ENCODE assay signal across 2 cellular contexts in the genomic region with DNA sequence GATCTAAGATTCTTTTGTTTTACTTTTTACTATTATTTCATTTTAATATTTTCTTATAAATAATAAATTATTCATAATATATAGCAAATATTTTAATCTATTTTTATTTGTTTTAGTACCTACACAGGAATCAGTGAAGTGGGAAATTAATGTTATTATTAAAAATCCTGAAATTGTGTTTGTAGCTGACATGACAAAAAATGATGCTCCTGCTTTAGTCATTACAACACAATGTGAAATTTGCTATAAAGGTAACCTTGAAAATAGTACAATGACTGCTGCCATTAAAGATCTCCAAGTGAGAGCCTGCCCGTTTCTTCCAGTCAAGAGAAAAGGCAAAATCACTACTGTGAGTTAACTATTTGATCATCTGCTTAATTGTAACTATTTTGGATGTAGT.
TF ChIP-seq lines count a peak whose summit lies in the region.

No MANE protein-coding gene starts in this region.

TF ChIP-seq in HepG2, 621 proteins besides CTCF, POLR2A, EP300 and RAD21 (continued from another document):
- TF ChIP-seq MAFK (conservative IDR thresholded peaks at IDR 0.05 in 1 of 2, IDR thresholded peaks at IDR 0.05 in 1 of 2; ENCODE audit: low read length in 2 of 2), result peak; percentile 58 to 84; a peak in 3 of 4 replicates
- TF ChIP-seq MAFF (IDR thresholded peaks at IDR 0.05; ENCODE audit: low read depth, low read length), result peak; percentile 76
- TF ChIP-seq ZC3H13 (CRISPR knock-in tag; IDR thresholded peaks at IDR 0.05), result no peak
TF ChIP-seq in HepG2: peak in this region for 2.

TF ChIP-seq in K562, 482 proteins besides CTCF, POLR2A, EP300 and RAD21 (continued from another document):
- TF ChIP-seq, protein P1, sequence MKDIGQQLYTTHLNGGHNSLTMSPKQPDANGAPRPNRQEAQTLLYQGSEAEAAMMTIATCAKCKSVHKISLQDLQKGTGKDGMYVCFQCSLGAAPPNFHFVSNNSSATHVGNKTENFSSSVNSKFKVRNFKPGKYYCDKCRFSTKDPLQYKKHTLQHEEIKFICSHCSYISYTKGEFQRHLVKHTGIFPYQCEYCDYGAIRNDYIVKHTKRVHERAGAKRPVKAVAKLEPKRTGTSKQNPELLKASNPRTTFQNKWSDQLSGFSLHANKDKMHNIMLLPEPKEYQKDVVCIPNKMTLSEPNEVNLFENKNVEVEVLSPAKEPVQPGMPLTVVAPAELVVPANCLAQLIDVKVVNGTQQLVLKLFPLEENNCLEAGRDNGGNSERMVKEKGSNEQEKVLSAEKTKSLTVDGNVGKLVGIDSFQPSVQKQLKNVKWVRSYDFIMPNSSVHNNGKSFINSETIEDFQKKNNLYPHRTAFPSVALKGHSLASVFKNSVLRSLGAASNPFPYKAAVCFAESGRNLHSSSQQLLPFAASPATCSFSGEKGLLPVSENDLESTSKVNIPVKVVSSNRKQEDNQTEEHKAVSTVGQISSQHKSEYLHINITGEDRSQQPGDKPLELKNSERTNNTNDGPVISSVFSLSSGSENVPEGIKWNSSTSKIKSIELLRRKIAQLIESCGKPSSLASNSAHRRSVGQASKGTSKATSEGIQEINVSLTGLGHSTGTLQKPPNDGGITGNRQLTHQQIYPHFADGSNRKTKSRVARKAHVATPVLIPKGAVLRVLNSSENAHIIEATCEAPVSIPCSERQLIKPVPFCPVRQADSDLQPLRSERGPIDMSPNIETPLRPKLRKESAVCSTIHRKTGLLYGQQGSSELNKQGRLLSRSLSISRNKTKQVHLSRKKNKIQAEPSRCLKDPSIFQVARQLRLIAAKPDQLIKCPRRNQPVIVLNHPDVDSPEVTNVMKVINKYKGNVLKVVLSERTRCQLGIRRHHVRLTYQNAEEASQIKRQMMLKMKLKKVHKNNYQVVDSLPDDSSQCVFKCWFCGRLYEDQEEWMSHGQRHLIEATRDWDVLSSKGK (CRISPR knock-in tag; IDR thresholded peaks at IDR 0.05), result no peak
- TF ChIP-seq NUFIP1 (IDR thresholded peaks at IDR 0.05; ENCODE audit: partially characterized antibody), result no peak
- no peak for TF ChIP-seq NFE2 (IDR thresholded peaks at IDR 0.05; ENCODE audit: low read depth)
- TF ChIP-seq SMAD1 (IDR thresholded peaks at IDR 0.05; ENCODE audit: low read depth, low read length, partially characterized antibody), result no peak
- TF ChIP-seq, protein P2, sequence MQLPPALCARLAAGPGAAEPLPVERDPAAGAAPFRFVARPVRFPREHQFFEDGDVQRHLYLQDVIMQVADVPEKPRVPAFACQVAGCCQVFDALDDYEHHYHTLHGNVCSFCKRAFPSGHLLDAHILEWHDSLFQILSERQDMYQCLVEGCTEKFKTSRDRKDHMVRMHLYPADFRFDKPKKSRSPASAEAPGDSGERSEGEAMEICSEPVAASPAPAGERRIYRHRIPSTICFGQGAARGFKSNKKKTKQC (CRISPR knock-in tag; IDR thresholded peaks at IDR 0.05), result no peak
- TF ChIP-seq, protein P3, sequence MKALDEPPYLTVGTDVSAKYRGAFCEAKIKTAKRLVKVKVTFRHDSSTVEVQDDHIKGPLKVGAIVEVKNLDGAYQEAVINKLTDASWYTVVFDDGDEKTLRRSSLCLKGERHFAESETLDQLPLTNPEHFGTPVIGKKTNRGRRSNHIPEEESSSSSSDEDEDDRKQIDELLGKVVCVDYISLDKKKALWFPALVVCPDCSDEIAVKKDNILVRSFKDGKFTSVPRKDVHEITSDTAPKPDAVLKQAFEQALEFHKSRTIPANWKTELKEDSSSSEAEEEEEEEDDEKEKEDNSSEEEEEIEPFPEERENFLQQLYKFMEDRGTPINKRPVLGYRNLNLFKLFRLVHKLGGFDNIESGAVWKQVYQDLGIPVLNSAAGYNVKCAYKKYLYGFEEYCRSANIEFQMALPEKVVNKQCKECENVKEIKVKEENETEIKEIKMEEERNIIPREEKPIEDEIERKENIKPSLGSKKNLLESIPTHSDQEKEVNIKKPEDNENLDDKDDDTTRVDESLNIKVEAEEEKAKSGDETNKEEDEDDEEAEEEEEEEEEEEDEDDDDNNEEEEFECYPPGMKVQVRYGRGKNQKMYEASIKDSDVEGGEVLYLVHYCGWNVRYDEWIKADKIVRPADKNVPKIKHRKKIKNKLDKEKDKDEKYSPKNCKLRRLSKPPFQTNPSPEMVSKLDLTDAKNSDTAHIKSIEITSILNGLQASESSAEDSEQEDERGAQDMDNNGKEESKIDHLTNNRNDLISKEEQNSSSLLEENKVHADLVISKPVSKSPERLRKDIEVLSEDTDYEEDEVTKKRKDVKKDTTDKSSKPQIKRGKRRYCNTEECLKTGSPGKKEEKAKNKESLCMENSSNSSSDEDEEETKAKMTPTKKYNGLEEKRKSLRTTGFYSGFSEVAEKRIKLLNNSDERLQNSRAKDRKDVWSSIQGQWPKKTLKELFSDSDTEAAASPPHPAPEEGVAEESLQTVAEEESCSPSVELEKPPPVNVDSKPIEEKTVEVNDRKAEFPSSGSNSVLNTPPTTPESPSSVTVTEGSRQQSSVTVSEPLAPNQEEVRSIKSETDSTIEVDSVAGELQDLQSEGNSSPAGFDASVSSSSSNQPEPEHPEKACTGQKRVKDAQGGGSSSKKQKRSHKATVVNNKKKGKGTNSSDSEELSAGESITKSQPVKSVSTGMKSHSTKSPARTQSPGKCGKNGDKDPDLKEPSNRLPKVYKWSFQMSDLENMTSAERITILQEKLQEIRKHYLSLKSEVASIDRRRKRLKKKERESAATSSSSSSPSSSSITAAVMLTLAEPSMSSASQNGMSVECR (CRISPR knock-in tag; IDR thresholded peaks at IDR 0.05), result no peak
- no peak for TF ChIP-seq MEF2D (tag; conservative IDR thresholded peaks at IDR 0.05; ENCODE audit: low read depth)
- TF ChIP-seq CBFA2T3 (IDR thresholded peaks at IDR 0.05), result no peak
- TF ChIP-seq TBL1XR1 (IDR thresholded peaks at IDR 0.05; ENCODE audit: low read length in 2 of 2), result no peak
- TF ChIP-seq, protein P4, sequence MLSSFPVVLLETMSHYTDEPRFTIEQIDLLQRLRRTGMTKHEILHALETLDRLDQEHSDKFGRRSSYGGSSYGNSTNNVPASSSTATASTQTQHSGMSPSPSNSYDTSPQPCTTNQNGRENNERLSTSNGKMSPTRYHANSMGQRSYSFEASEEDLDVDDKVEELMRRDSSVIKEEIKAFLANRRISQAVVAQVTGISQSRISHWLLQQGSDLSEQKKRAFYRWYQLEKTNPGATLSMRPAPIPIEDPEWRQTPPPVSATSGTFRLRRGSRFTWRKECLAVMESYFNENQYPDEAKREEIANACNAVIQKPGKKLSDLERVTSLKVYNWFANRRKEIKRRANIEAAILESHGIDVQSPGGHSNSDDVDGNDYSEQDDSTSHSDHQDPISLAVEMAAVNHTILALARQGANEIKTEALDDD (IDR thresholded peaks at IDR 0.05), result no peak
- no peak for TF ChIP-seq POLR3A (IDR thresholded peaks at IDR 0.05; ENCODE audit: borderline replicate concordance, extremely low read depth, insufficient read depth, insufficient read length)
- TF ChIP-seq ZNF316 (IDR thresholded peaks at IDR 0.05), result peak; percentile 52
- no peak for TF ChIP-seq KAT2B (IDR thresholded peaks at IDR 0.05; ENCODE audit: low read depth, low read length)
- TF ChIP-seq, protein P5, sequence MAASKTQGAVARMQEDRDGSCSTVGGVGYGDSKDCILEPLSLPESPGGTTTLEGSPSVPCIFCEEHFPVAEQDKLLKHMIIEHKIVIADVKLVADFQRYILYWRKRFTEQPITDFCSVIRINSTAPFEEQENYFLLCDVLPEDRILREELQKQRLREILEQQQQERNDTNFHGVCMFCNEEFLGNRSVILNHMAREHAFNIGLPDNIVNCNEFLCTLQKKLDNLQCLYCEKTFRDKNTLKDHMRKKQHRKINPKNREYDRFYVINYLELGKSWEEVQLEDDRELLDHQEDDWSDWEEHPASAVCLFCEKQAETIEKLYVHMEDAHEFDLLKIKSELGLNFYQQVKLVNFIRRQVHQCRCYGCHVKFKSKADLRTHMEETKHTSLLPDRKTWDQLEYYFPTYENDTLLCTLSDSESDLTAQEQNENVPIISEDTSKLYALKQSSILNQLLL (CRISPR knock-in tag; IDR thresholded peaks at IDR 0.05; ENCODE audit: borderline replicate concordance), result no peak
- TF ChIP-seq, protein P6, sequence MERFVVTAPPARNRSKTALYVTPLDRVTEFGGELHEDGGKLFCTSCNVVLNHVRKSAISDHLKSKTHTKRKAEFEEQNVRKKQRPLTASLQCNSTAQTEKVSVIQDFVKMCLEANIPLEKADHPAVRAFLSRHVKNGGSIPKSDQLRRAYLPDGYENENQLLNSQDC (CRISPR knock-in tag; IDR thresholded peaks at IDR 0.05), result no peak
- no peak for TF ChIP-seq ZNF668 (CRISPR knock-in tag; IDR thresholded peaks at IDR 0.05)
- TF ChIP-seq, protein P7, sequence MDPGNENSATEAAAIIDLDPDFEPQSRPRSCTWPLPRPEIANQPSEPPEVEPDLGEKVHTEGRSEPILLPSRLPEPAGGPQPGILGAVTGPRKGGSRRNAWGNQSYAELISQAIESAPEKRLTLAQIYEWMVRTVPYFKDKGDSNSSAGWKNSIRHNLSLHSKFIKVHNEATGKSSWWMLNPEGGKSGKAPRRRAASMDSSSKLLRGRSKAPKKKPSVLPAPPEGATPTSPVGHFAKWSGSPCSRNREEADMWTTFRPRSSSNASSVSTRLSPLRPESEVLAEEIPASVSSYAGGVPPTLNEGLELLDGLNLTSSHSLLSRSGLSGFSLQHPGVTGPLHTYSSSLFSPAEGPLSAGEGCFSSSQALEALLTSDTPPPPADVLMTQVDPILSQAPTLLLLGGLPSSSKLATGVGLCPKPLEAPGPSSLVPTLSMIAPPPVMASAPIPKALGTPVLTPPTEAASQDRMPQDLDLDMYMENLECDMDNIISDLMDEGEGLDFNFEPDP (CRISPR knock-in tag; IDR thresholded peaks at IDR 0.05), result no peak
- peak; percentile 23; the same call in 1 of the 2 replicates for TF ChIP-seq MAFK (IDR thresholded peaks at IDR 0.05; ENCODE audit: low read length)
- no peak for TF ChIP-seq NELFE (IDR thresholded peaks at IDR 0.05; ENCODE audit: insufficient read depth, insufficient read length)
- no peak for TF ChIP-seq DPF2 (IDR thresholded peaks at IDR 0.05)
- peak; percentile 16; the same call in 1 of the 2 replicates for TF ChIP-seq MAFF (IDR thresholded peaks at IDR 0.05; ENCODE audit: low read length)
